9 cellular contexts compared by ENCODE assay signal in genomic region chr14:79279645-79280399, GRCh38.
DNase-seq lines count a peak whose midpoint lies in the region; ATAC-seq and TF ChIP-seq lines count a peak whose summit lies in the region.
"Had no signal": no experiment of that assay in that cellular context is flagged by ENCODE, and none has a peak within 500 bp of the region (broad histone marks: within the 10 kb centered on the region; RNA-seq: fewer than 3 reads in every experiment).

No MANE protein-coding gene starts in this region.

- H3K4me3 ChIP-seq in AG10803 (ENCODE audit: low read length) (peak overlapping the region; percentile 52), MG63 (peak overlapping the region; percentile 40), epithelial cell of proximal tubule (ENCODE audit: low read depth, low read length) (peak overlapping the region; percentile 63), neural cell (ENCODE audit: low read length) (peak overlapping the region; percentile 73)

- no peak overlapping the region for H2AFZ ChIP-seq in neural cell (ENCODE audit: low read depth, low read length)

- peaks cover 3% of the 10 kb centered on the region for H4K20me1 ChIP-seq in neural cell (ENCODE audit: insufficient read depth)

- peaks cover 66% of the 10 kb centered on the region for H3K79me2 ChIP-seq in neural cell (replicated peaks; ENCODE audit: insufficient read depth, low read length)

- peak; percentile 39 for TF ChIP-seq RAD21 in neural cell (conservative IDR thresholded peaks at IDR 0.05)

- peak overlapping the region; percentile 76 for H3K27ac ChIP-seq in neural cell (ENCODE audit: low read length)
- H3K27ac ChIP-seq: neutrophil had no signal

- H3K9ac ChIP-seq in neural cell (ENCODE audit: low read length), result peak overlapping the region; percentile 71

- H3F3A ChIP-seq in neural cell (ENCODE audit: insufficient read depth, low read length, poor library complexity, severe bottlenecking), result no peaks in the 10 kb centered on the region

- ATAC-seq in HG03175 (IDR thresholded peaks at IDR 0.05; ENCODE audit: unreplicated experiment), result no peak
- ATAC-seq in HG02970 (IDR thresholded peaks at IDR 0.05; ENCODE audit: low FRiP score, unreplicated experiment), result no peak

- peaks cover 3% of the 10 kb centered on the region; the same call in 1 of the 2 replicates for H3K27me3 ChIP-seq in MG63
- no peaks in the 10 kb centered on the region for H3K27me3 ChIP-seq in neural cell (ENCODE audit: insufficient read depth, low read depth, low read length)

- H3K9me3 ChIP-seq in MG63, result no peaks in the 10 kb centered on the region
- H3K9me3 ChIP-seq in neural cell (ENCODE audit: low read length), result no peaks in the 10 kb centered on the region
- H3K9me3 ChIP-seq: neutrophil had no signal

- TF ChIP-seq CTCF in AG10803 (conservative IDR thresholded peaks at IDR 0.05; ENCODE audit: low read length) (no peak), epithelial cell of proximal tubule (conservative IDR thresholded peaks at IDR 0.05; ENCODE audit: low read depth, low read length) (no peak), neural cell (IDR thresholded peaks at IDR 0.05; ENCODE audit: poor library complexity, severe bottlenecking) (no peak)

- H3K4me2 ChIP-seq in neural cell (ENCODE audit: low read length), result peak overlapping the region; percentile 44

- H3K36me3 ChIP-seq in MG63, result no peaks in the 10 kb centered on the region
- no peaks in the 10 kb centered on the region for H3K36me3 ChIP-seq in neural cell (ENCODE audit: insufficient read depth, low read length)
- H3K36me3 ChIP-seq: neutrophil had no signal

- H3K9me2 ChIP-seq in neural cell (ENCODE audit: insufficient read depth, low read length), result no peaks in the 10 kb centered on the region

- no peak for TF ChIP-seq EP300 in neural cell (conservative IDR thresholded peaks at IDR 0.05; ENCODE audit: poor library complexity, severe bottlenecking)

- DNase-seq in AG10803 (ENCODE audit: low read depth), result no peak
- DNase-seq in MG63, result no peak
- no peak for DNase-seq in epithelial cell of proximal tubule (ENCODE audit: low read depth)
- no peak for DNase-seq in hippocampal formation (lab: John Stamatoyannopoulos, UW)
- DNase-seq in 8988T, result no peak

TF ChIP-seq in neural cell, 6 proteins besides CTCF, POLR2A, EP300 and RAD21:
- TF ChIP-seq SMC3 (conservative IDR thresholded peaks at IDR 0.05; ENCODE audit: poor library complexity) (peak; percentile 24), TAF1 (IDR thresholded peaks at IDR 0.05; ENCODE audit: low read depth) (no peak)
